ENCODE assay signal across 8 cellular contexts in genomic region chr7:63899691-63900393, GRCh38.
DNase-seq lines count a peak whose midpoint lies in the region; ATAC-seq, FAIRE-seq and TF ChIP-seq lines count a peak whose summit lies in the region.

No MANE protein-coding gene starts in this region.

- H3K9ac ChIP-seq in muscle layer of colon (ENCODE audit: low read length): no peak overlapping the region

- DNase-seq in H4 (ENCODE audit: low spot score): peak; percentile 74
- DNase-seq in activated B cell treated with CpG ODN at 0.5 μM for 24 hours: peak; percentile 70
- no peak for DNase-seq in bronchial epithelial cell (ENCODE audit: low read depth)
- DNase-seq in stimulated activated naive CD4-positive, alpha-beta T cell (lab: John Stamatoyannopoulos, UW): peak; percentile 72 to 90 (median 80)
- DNase-seq in GOT3 (lab: John Stamatoyannopoulos, UW): no peak

- H3K4me3 Mint-ChIP-seq in activated B cell treated with CpG ODN at 0.5 μM for 24 hours: peak overlapping the region; percentile 96

- H3K27me3 ChIP-seq in bronchial epithelial cell (ENCODE audit: control insufficient read depth, insufficient read depth, low read length): no peaks in the 10 kb centered on the region
- H3K27me3 ChIP-seq in muscle layer of colon (ENCODE audit: control insufficient read depth in 1 of 2, insufficient read depth in 2 of 2, low read length in 2 of 2): no peaks in the 10 kb centered on the region

- H3K4me1 Mint-ChIP-seq in activated B cell treated with CpG ODN at 0.5 μM for 24 hours: peaks cover 2% of the 10 kb centered on the region

- FAIRE-seq in bronchial epithelial cell (lab: Jason Lieb, UNC): no peak

- no peak overlapping the region for H3K27ac ChIP-seq in muscle layer of colon (ENCODE audit: low read depth, low read length)

- peak overlapping the region; percentile 8 for H3K4me3 ChIP-seq in bronchial epithelial cell (ENCODE audit: low read depth, low read length)
- H3K4me3 ChIP-seq in muscle layer of colon (ENCODE audit: low read depth in 1 of 2, low read length in 2 of 2): peak overlapping the region; percentile 70 to 96

- ATAC-seq in activated B cell treated with CpG ODN at 0.5 μM for 24 hours (ENCODE audit: low read depth) (peak; percentile 82), HG03439 (IDR thresholded peaks at IDR 0.05; ENCODE audit: unreplicated experiment) (no peak), GM21367 (IDR thresholded peaks at IDR 0.05; ENCODE audit: unreplicated experiment) (no peak)

- CTCF ChIA-PET in activated B cell treated with CpG ODN at 0.5 μM for 24 hours (lab: Charles Lee): no interaction called here

- H3K27ac Mint-ChIP-seq in activated B cell treated with CpG ODN at 0.5 μM for 24 hours: peak overlapping the region; percentile 95

- no peaks in the 10 kb centered on the region for H3K9me3 ChIP-seq in muscle layer of colon (ENCODE audit: low read length)

- H3K27me3 Mint-ChIP-seq in activated B cell treated with CpG ODN at 0.5 μM for 24 hours: no peaks in the 10 kb centered on the region

- POLR2A ChIA-PET in activated B cell treated with CpG ODN at 0.5 μM for 24 hours (lab: Charles Lee): interaction anchor here (0.7 to 2.5 kb wide), 2 partner anchors 26 to 894 kb away, joined by 3 to 19 read pairs; partner anchors contain the start of gene ZNF138

- peaks cover 19% of the 10 kb centered on the region for H3K9me3 Mint-ChIP-seq in activated B cell treated with CpG ODN at 0.5 μM for 24 hours

- no peak for TF ChIP-seq CTCF in activated B cell treated with CpG ODN at 0.5 μM for 24 hours (IDR thresholded peaks at IDR 0.05)
- no peak for TF ChIP-seq CTCF in bronchial epithelial cell (IDR thresholded peaks at IDR 0.05; ENCODE audit: insufficient read depth, low read length, severe bottlenecking)

- no peaks in the 10 kb centered on the region for H3K4me1 ChIP-seq in muscle layer of colon (ENCODE audit: insufficient read depth, low read length)

- H3K36me3 ChIP-seq in bronchial epithelial cell (ENCODE audit: control insufficient read depth, insufficient read depth, low read length) (no peaks in the 10 kb centered on the region), muscle layer of colon (ENCODE audit: insufficient read depth, low read length) (no peaks in the 10 kb centered on the region)

- intact Hi-C loops in activated B cell treated with CpG ODN at 0.5 μM for 24 hours (cut with micrococcal nuclease): loop anchor here (1.0 to 10.0 kb wide), 5 partner anchors 26 to 1003 kb away; partner anchors contain the start of gene ZNF273

- peaks cover 2% of the 10 kb centered on the region for H3K36me3 Mint-ChIP-seq in activated B cell treated with CpG ODN at 0.5 μM for 24 hours (ENCODE audit: low read depth)

Comparison
In these comparisons a context has a peak if more than half of its experiments do, and no peak if none do; other contexts are left out.
1. DNase-seq: peak in H4 (single experiment), activated B cell treated with CpG ODN at 0.5 μM for 24 hours (single experiment) and stimulated activated naive CD4-positive, alpha-beta T cell (6 of 6); none in bronchial epithelial cell (single experiment) and GOT3 (single experiment).